Comparison of ENCODE assay signal across 9 cellular contexts in the genomic region with DNA sequence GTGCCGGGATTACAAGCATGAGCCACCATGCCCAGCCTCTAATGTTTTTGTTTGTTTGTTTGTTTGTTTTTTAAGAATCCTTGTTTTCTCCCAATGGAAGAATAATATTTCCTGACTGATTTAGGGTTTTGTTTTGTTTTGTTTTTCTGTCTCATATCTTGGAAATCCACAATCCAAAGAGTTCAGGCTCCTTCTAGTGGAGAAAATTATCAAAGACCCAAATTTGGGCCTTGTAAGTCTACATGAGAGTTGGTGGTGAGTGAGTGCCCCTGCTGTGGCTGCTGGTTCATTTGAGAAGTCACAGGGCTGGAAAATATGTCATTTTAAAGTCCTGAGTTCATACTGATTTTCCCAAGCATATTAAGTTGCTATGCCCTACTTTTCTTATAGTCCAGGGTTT. TPM values are rescaled to one million over a fixed set of nuclear protein-coding genes. Genes with fewer than 3 reads are reported as not detected.
DNase-seq lines count a peak whose midpoint lies in the region; ATAC-seq and TF ChIP-seq lines count a peak whose summit lies in the region.
"Had no signal": no experiment of that assay in that cellular context is flagged by ENCODE, and none has a peak within 500 bp of the region (broad histone marks: within the 10 kb centered on the region; RNA-seq: fewer than 3 reads in every experiment).

No MANE protein-coding gene starts in this region.

- H3K4me1 Mint-ChIP-seq in WTC11, result peaks cover 32% of the 10 kb centered on the region

- no peaks in the 10 kb centered on the region for H3K36me3 Mint-ChIP-seq in WTC11

- H3K36me3 ChIP-seq in ACC112 (ENCODE audit: insufficient read depth, low read length) (no peaks in the 10 kb centered on the region), HEK293 (ENCODE audit: control insufficient read depth in 2 of 2, insufficient read depth in 1 of 2, low read length in 2 of 2) (no peaks in the 10 kb centered on the region)

- DNase-seq in WTC11 (ENCODE audit: low spot score), result no peak
- peak; percentile 47 for DNase-seq in globus pallidus (ENCODE audit: low spot score)
- DNase-seq in iPS-NIHi11 (ENCODE audit: low spot score), result no peak
- DNase-seq in NCI-H1092 treated with DMSO at 0.1 percent for 48 hours (lab: John Stamatoyannopoulos, UW), result no peak
- no peak for DNase-seq in DMS53 (lab: John Stamatoyannopoulos, UW)
- DNase-seq: effector memory CD8-positive, alpha-beta T cell had no signal

- H3K9me3 ChIP-seq in HEK293 (ENCODE audit: control insufficient read depth, insufficient read depth, low read depth, low read length), result no peaks in the 10 kb centered on the region

- peaks cover 20% of the 10 kb centered on the region for H3K4me1 ChIP-seq in ACC112 (ENCODE audit: control insufficient read depth, insufficient read depth, low read length, unreplicated experiment)
- H3K4me1 ChIP-seq in HEK293 (ENCODE audit: control insufficient read depth, insufficient read depth, low read length), result peaks cover 34% of the 10 kb centered on the region; the same call in 1 of the 2 replicates

- H3K27me3 Mint-ChIP-seq in WTC11 (ENCODE audit: low read depth), result no peaks in the 10 kb centered on the region

- CTCF ChIA-PET in HEK293 (lab: Yijun Ruan, JAX), result interaction anchor here (0.6 to 2.4 kb wide), 3 partner anchors 13 to 345 kb away, joined by 3 to 14 read pairs (median 3); partner anchors contain the start of gene IL6
- CTCF ChIA-PET in WTC11 (lab: Charles Lee), result interaction anchor here (0.6 kb wide), 1 partner anchor 14 kb away, joined by 4 read pairs; no protein-coding TSS in a partner anchor

- H3K4me3 Mint-ChIP-seq in WTC11, result no peak overlapping the region
- H3K4me3 Mint-ChIP-seq: effector memory CD8-positive, alpha-beta T cell had no signal

- ATAC-seq in WTC11, result peak; percentile 49
- no peak for ATAC-seq in GM18858 (IDR thresholded peaks at IDR 0.05; ENCODE audit: unreplicated experiment)
- ATAC-seq: effector memory CD8-positive, alpha-beta T cell had no signal

- POLR2A ChIA-PET in HEK293 (lab: Yijun Ruan, JAX), result no interaction called here
- POLR2A ChIA-PET in WTC11 (lab: Charles Lee), result no interaction called here

- no peak overlapping the region for H3K27ac Mint-ChIP-seq in WTC11
- H3K27ac Mint-ChIP-seq: effector memory CD8-positive, alpha-beta T cell had no signal

- H3K4me3 ChIP-seq in ACC112 (ENCODE audit: low read depth, low read length) (no peak overlapping the region), HEK293 (ENCODE audit: low read depth, low read length) (no peak overlapping the region)

- H3K27me3 ChIP-seq in ACC112 (ENCODE audit: insufficient read depth, low read length), result no peaks in the 10 kb centered on the region

- TF ChIP-seq CTCF in HEK293 (tag by site-specific recombination; IDR thresholded peaks at IDR 0.05) (no peak; the same call in 1 of the 2 replicates), WTC11 (IDR thresholded peaks at IDR 0.05) (no peak)

- H2AFZ ChIP-seq in ACC112 (ENCODE audit: low read length, unreplicated experiment), result peak overlapping the region; percentile 55

- H3K9me3 Mint-ChIP-seq in WTC11, result no peaks in the 10 kb centered on the region
- H3K9me3 Mint-ChIP-seq: effector memory CD8-positive, alpha-beta T cell had no signal

- H3K27ac ChIP-seq in ACC112 (ENCODE audit: low read depth, low read length), result no peak overlapping the region
- no peak overlapping the region for H3K27ac ChIP-seq in HEK293 (ENCODE audit: extremely low read depth, low read depth, low read length)

- no peaks in the 10 kb centered on the region for H3K79me2 ChIP-seq in ACC112 (ENCODE audit: control insufficient read depth, insufficient read depth, low read length, unreplicated experiment)

TF ChIP-seq in HEK293, 187 proteins besides CTCF, POLR2A, EP300 and RAD21:
- TF ChIP-seq ZNF654 (tag by site-specific recombination; IDR thresholded peaks at IDR 0.05; ENCODE audit: low read depth), result peak; percentile 21
- TF ChIP-seq ZBTB21 (tag by site-specific recombination; IDR thresholded peaks at IDR 0.05), result no peak
- TF ChIP-seq ZBTB20 (tag by site-specific recombination; IDR thresholded peaks at IDR 0.05), result no peak
- no peak for TF ChIP-seq ZNF560 (tag by site-specific recombination; IDR thresholded peaks at IDR 0.05; ENCODE audit: borderline replicate concordance)
TF ChIP-seq in HEK293: peak in this region for 1.

TF ChIP-seq in WTC11, 78 proteins besides CTCF, POLR2A, EP300 and RAD21:
- TF ChIP-seq JAZF1 (CRISPR knock-in tag; IDR thresholded peaks at IDR 0.05), result no peak
- TF ChIP-seq CDX4 (CRISPR knock-in tag; IDR thresholded peaks at IDR 0.05; ENCODE audit: borderline replicate concordance), result no peak
- TF ChIP-seq USF2 (CRISPR knock-in tag; IDR thresholded peaks at IDR 0.05), result no peak

RNA-seq across cellular contexts. Expression of gene KLHL7, which starts 33.5 kb away (rescaled TPM):
- 65.9 to 82.1 TPM (median 69.2 TPM) in 3 replicates for total RNA-seq in WTC11 (2021)

RNA-seq across cellular contexts. Expression of gene HYCC1, which starts 58.1 kb away (rescaled TPM):
- 114 to 125 TPM (median 116 TPM) in 3 replicates for total RNA-seq in WTC11 (2021)
